ENCODE assay signal across 11 cellular contexts in genomic region chr19:53809518-53810186, GRCh38. TPM values are rescaled to one million over a fixed set of nuclear protein-coding genes. Genes with fewer than 3 reads are reported as not detected.
DNase-seq lines count a peak whose midpoint lies in the region; ATAC-seq and TF ChIP-seq lines count a peak whose summit lies in the region.
"Had no signal": no experiment of that assay in that cellular context is flagged by ENCODE, and none has a peak within 500 bp of the region (broad histone marks: within the 10 kb centered on the region; RNA-seq: fewer than 3 reads in every experiment).

No MANE protein-coding gene starts in this region.

- H3K27me3 ChIP-seq in BJ (ENCODE audit: control insufficient read depth, insufficient read depth, low read length) (no peaks in the 10 kb centered on the region), H7 (ENCODE audit: control insufficient read depth, insufficient read depth, low read length) (no peaks in the 10 kb centered on the region), right lobe of liver (no peaks in the 10 kb centered on the region), MG63 (no peaks in the 10 kb centered on the region)
- H3K27me3 ChIP-seq: hepatocyte had no signal

- no peak overlapping the region for H3K27ac ChIP-seq in right lobe of liver
- H3K27ac ChIP-seq: hepatocyte had no signal

- ATAC-seq in right lobe of liver = peak; percentile 24 to 58 (median 47)
- ATAC-seq: activated CD4-positive, CD25-positive, alpha-beta regulatory T cell treated with anti-CD3 and anti-CD28 coated beads, Interleukin-2, amount 50 U/mL, for 24 hours had no signal

- in situ Hi-C loops in astrocyte of the cerebellum (cut with HindIII; ENCODE audit: low sequenced_read_pairs) = no loop called here

- H3K4me3 ChIP-seq in BJ (ENCODE audit: low read depth, low read length) (no peak overlapping the region), H7 (ENCODE audit: insufficient read depth, low read depth, low read length) (no peak overlapping the region), astrocyte of the cerebellum (ENCODE audit: low read depth, low read length) (no peak overlapping the region), right lobe of liver (no peak overlapping the region), MG63 (no peak overlapping the region)
- H3K4me3 ChIP-seq: hepatocyte had no signal

- POLR2A ChIA-PET in BJ (lab: Charles Lee) = no interaction called here

- 50% methylated on average over 7 of the region's 28 CpGs for WGBS in right lobe of liver (ENCODE audit: insufficient coverage, low coverage, low lambda C conversion rate, missing lambda C conversion rate)

- TF ChIP-seq POLR2A in right lobe of liver (IDR thresholded peaks at IDR 0.05) = no peak

- H3K9me3 ChIP-seq in right lobe of liver (no peaks in the 10 kb centered on the region), MG63 (no peaks in the 10 kb centered on the region)

- CTCF ChIA-PET in BJ (lab: Yijun Ruan, JAX) = interaction anchor here (0.8 to 9.5 kb wide), 13 partner anchors 10 to 286 kb away, joined by 3 to 182 read pairs (median 5); partner anchors contain the start of gene NLRP12

- DNase-seq in BJ (ENCODE audit: low read depth) (no peak), H7 (peak; percentile 77), astrocyte of the cerebellum (ENCODE audit: low read depth) (no peak), right lobe of liver (peak in 1 of 3 donors; percentile 30), HPDE6-E6E7 (ENCODE audit: extremely low spot score) (no peak), medulla oblongata (ENCODE audit: extremely low spot score) (no peak), MG63 (no peak)
- DNase-seq: EL, NCI-H2081 had no signal

- intact Hi-C loops in right lobe of liver (cut with DNase I) = no loop called here

- H3K4me1 ChIP-seq in right lobe of liver = no peaks in the 10 kb centered on the region

- H3K36me3 ChIP-seq in BJ (ENCODE audit: control insufficient read depth, insufficient read depth, low read length) (no peaks in the 10 kb centered on the region), H7 (replicated peaks; ENCODE audit: control insufficient read depth, insufficient read depth, low read length) (peaks cover 19% of the 10 kb centered on the region), right lobe of liver (no peaks in the 10 kb centered on the region), MG63 (no peaks in the 10 kb centered on the region)

- TF ChIP-seq CTCF in BJ (IDR thresholded peaks at IDR 0.05; ENCODE audit: insufficient read depth, low read depth, low read length) (peak; percentile 23; the same call in 1 of the 2 replicates), astrocyte of the cerebellum (IDR thresholded peaks at IDR 0.05; ENCODE audit: low read depth, low read length, missing control alignments) (peak; percentile 31), right lobe of liver (IDR thresholded peaks at IDR 0.05) (no peak)

RNA-seq across cellular contexts. Expression of gene NLRP12, which starts 14.5 kb away (rescaled TPM):
- not detected in 2 replicates for polyA plus RNA-seq in BJ (2011; rRNA removed)
- 0.09 TPM in 1 of 2 replicates, not detected in the other for polyA minus RNA-seq in BJ (2011; rRNA and poly(A)+ RNA removed)
- total RNA-seq in H7 (2014; rRNA removed; shearing (Covaris generic)) = 12.7 and 16.1 TPM in 2 replicates
- total RNA-seq in right lobe of liver = under 1 TPM; 0.20 to 0.56 (median 0.34) TPM
- not detected in 2 replicates for total RNA-seq in MG63 (2014; rRNA removed; shearing (Covaris generic); ENCODE audit: low replicate concordance)
- total RNA-seq: hepatocyte had no signal
- polyA plus RNA-seq: hepatocyte had no signal

RNA-seq across cellular contexts. Expression of gene MYADM, which starts 58.0 kb away (rescaled TPM):
- polyA plus RNA-seq in BJ (2011; rRNA removed) = 92.9 and 134 TPM in 2 replicates
- 92.6 and 170 TPM in 2 replicates for polyA minus RNA-seq in BJ (2011; rRNA and poly(A)+ RNA removed)
- 37.5 and 44.9 TPM in 2 replicates for total RNA-seq in H7 (2014; rRNA removed; shearing (Covaris generic))
- 10 to 100 TPM; 15.4 to 38.3 (median 20.9) TPM for total RNA-seq in right lobe of liver
- total RNA-seq in MG63 (2014; rRNA removed; shearing (Covaris generic); ENCODE audit: low replicate concordance) = 8.3 and 18.7 TPM in 2 replicates

Comparison
In these comparisons a context has a peak if more than half of its experiments do, and no peak if none do; other contexts are left out.
1. CTCF ChIP-seq: peak in BJ (single experiment) and astrocyte of the cerebellum (single experiment); none in right lobe of liver (0 of 4).